8 cellular contexts compared by ENCODE assay signal in the genomic region with DNA sequence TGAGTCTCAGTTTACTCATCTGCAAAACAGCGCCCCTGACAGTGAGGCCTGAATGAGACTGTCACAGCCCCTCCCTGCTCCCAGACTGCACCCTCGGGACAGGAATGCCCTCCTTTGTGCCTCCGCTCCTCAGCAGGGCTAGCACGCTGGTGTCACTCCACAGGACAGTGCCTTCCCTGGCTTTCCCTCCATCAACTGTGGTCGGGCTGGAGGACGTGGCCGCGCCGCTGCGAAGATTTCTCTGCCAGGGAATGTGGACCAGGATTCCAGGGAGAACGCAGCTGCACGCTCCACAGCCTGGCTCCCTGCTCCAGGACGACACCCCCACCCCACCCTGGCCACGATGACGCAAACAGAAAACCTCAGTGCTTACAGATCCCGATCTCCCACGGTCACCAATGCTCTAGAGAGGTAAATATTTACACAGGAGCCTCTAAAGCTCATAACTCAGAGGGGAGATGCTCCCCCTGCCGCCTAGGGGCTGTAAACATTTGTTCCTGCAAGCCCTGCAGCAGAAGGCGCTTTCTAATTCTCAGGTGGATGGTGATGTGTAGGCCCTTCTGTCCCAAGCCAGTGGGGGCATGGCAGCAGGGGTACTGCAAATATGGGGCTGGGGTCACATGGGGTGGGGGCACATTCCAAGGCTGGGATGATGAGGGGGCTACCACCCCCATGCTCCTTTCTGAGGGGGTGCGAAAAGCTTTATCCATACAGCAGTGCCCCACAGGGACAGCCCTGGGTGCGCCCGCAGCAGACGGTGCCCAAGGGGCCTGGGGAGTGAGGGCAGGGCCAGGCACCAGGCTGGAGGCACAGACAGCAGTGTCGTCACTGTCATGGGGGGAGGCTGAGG. TPM values are rescaled to one million over a fixed set of nuclear protein-coding genes. Genes with fewer than 3 reads are reported as not detected.
DNase-seq lines count a peak whose midpoint lies in the region; ATAC-seq and TF ChIP-seq lines count a peak whose summit lies in the region.

No MANE protein-coding gene starts in this region.

- no peak for TF ChIP-seq POLR2A in HCT116 (IDR thresholded peaks at IDR 0.05; ENCODE audit: borderline replicate concordance, extremely low read depth, insufficient read depth, insufficient read length)

- no peaks in the 10 kb centered on the region; a peak in 1 of 4 replicates for H3K36me3 ChIP-seq in HCT116 (ENCODE audit: control insufficient read depth in 1 of 2, insufficient read depth in 2 of 2, low read length in 2 of 2)
- H3K36me3 ChIP-seq in OCI-LY1 (ENCODE audit: insufficient read depth, low read length), result no peaks in the 10 kb centered on the region

- H3K36me3 Mint-ChIP-seq in progenitor cell of endocrine pancreas (ENCODE audit: insufficient read depth), result no peaks in the 10 kb centered on the region
- peaks cover 6% of the 10 kb centered on the region for H3K36me3 Mint-ChIP-seq in activated T-cell treated with anti-CD3 and anti-CD28 coated beads, Interleukin-2, amount 50 U/mL, for 24 hours (ENCODE audit: low read depth)

- peak overlapping the region; percentile 90 for H3K27ac ChIP-seq in HCT116 (ENCODE audit: low read depth, low read length)
- H3K27ac ChIP-seq in OCI-LY1 (ENCODE audit: low read depth, low read length, poor library complexity, severe bottlenecking), result no peak overlapping the region

- no peaks in the 10 kb centered on the region for H3K9me2 ChIP-seq in HCT116 (ENCODE audit: insufficient read depth)
- H3K9me2 ChIP-seq in OCI-LY1 (ENCODE audit: low read depth, low read length), result no peaks in the 10 kb centered on the region

- TF ChIP-seq CTCF in HCT116 (IDR thresholded peaks at IDR 0.05 in 2 of 3, conservative IDR thresholded peaks at IDR 0.05 in 1 of 3; ENCODE audit: borderline replicate concordance in 1 of 3, insufficient read depth in 1 of 3, low read depth in 2 of 3, low read length in 2 of 3), result no peak
- 0 out of 2 replicates have a peak, but pooled peaks have one; percentile 14 for TF ChIP-seq CTCF in OCI-LY1 (IDR thresholded peaks at IDR 0.05; ENCODE audit: low read length)
- peak; percentile 54 for TF ChIP-seq CTCF in progenitor cell of endocrine pancreas (IDR thresholded peaks at IDR 0.05; ENCODE audit: unreplicated experiment)

- H3K27me3 Mint-ChIP-seq in progenitor cell of endocrine pancreas, result no peaks in the 10 kb centered on the region
- no peaks in the 10 kb centered on the region for H3K27me3 Mint-ChIP-seq in activated T-cell treated with anti-CD3 and anti-CD28 coated beads, Interleukin-2, amount 50 U/mL, for 24 hours

- H3K9me3 ChIP-seq in HCT116 (ENCODE audit: control insufficient read depth in 1 of 2, insufficient read depth in 1 of 2, low read depth in 1 of 2, low read length in 2 of 2) (no peaks in the 10 kb centered on the region), OCI-LY1 (ENCODE audit: low read length) (no peaks in the 10 kb centered on the region)

- intact Hi-C loops in HCT116 (cut with micrococcal nuclease), result loop anchor here (5.0 kb wide), 1 partner anchor 129 kb away; no protein-coding TSS in a partner anchor

- TF ChIP-seq RAD21 in HCT116 (IDR thresholded peaks at IDR 0.05; ENCODE audit: low read depth), result no peak

- POLR2A ChIA-PET in HCT116 (lab: Charles Lee), result no interaction called here

- H3K4me1 ChIP-seq in HCT116 (ENCODE audit: control insufficient read depth in 1 of 2, insufficient read depth in 2 of 2, low read length in 2 of 2) (peaks cover 33 to 59% of the 10 kb centered on the region in 2 experiments), OCI-LY1 (ENCODE audit: insufficient read depth, low read length, severe bottlenecking) (no peaks in the 10 kb centered on the region)

- H3K4me2 ChIP-seq in HCT116 (ENCODE audit: low read length) (peak overlapping the region; percentile 83), OCI-LY1 (ENCODE audit: low read length) (no peak overlapping the region)

- no TSS peak for BruUV-seq in HCT116 (replicated peaks; lab: Mats Ljungman, UMichigan)

- peaks cover 97% of the 10 kb centered on the region for H3K79me2 ChIP-seq in HCT116 (ENCODE audit: insufficient read depth, low read length)
- H3K79me2 ChIP-seq in OCI-LY1 (ENCODE audit: insufficient read depth, low read length), result no peaks in the 10 kb centered on the region

- CTCF ChIA-PET in HCT116 (lab: Charles Lee), result no interaction called here

- no peaks in the 10 kb centered on the region for H3K9me3 Mint-ChIP-seq in progenitor cell of endocrine pancreas (ENCODE audit: low read depth)
- H3K9me3 Mint-ChIP-seq in activated T-cell treated with anti-CD3 and anti-CD28 coated beads, Interleukin-2, amount 50 U/mL, for 24 hours, result no peaks in the 10 kb centered on the region

- H3K27me3 ChIP-seq in HCT116 (ENCODE audit: insufficient read depth, low read length), result no peaks in the 10 kb centered on the region
- H3K27me3 ChIP-seq in OCI-LY1 (ENCODE audit: insufficient read depth, low read length), result no peaks in the 10 kb centered on the region

- H3F3A ChIP-seq in OCI-LY1 (ENCODE audit: insufficient read depth, low read length), result no peaks in the 10 kb centered on the region

- H2AFZ ChIP-seq in HCT116 (ENCODE audit: low read depth, low read length, poor library complexity, severe bottlenecking) (no peak overlapping the region), OCI-LY1 (ENCODE audit: low read length) (no peak overlapping the region)

- ATAC-seq in HCT116 (no peak), GM18861 (IDR thresholded peaks at IDR 0.05; ENCODE audit: unreplicated experiment) (no peak), HG02852 (IDR thresholded peaks at IDR 0.05; ENCODE audit: unreplicated experiment) (no peak)

- RAD21 ChIA-PET in HCT116 (lab: Charles Lee; ENCODE audit: low non-redundant PET in 1 of 2, low total read pairs in 2 of 2, uncharacterized antibody in 2 of 2, unreplicated experiment in 2 of 2), result no interaction called here

- H4K20me1 ChIP-seq in HCT116 (ENCODE audit: insufficient read depth) (peaks cover 3% of the 10 kb centered on the region; the same call in 1 of the 2 replicates), OCI-LY1 (ENCODE audit: insufficient read depth, low read length) (no peaks in the 10 kb centered on the region)

- peak overlapping the region; percentile 49 for H3K4me3 Mint-ChIP-seq in progenitor cell of endocrine pancreas (ENCODE audit: low read depth)
- no peak overlapping the region for H3K4me3 Mint-ChIP-seq in activated T-cell treated with anti-CD3 and anti-CD28 coated beads, Interleukin-2, amount 50 U/mL, for 24 hours

- H3K9ac ChIP-seq in HCT116 (ENCODE audit: low read length) (peak overlapping the region; percentile 46), OCI-LY1 (ENCODE audit: low read length) (no peak overlapping the region)

- H3K4me3 ChIP-seq in HCT116 (replicated peaks in 1 of 2; ENCODE audit: low read depth in 1 of 2, low read length in 2 of 2) (no peak overlapping the region), OCI-LY1 (ENCODE audit: low read depth, low read length, poor library complexity, severe bottlenecking) (no peak overlapping the region)

- no peak for DNase-seq in HCT116 (ENCODE audit: low read depth, low spot score)
- peak; percentile 99 for DNase-seq in fibroblast of peridontal ligament (ENCODE audit: extremely low read depth)
- no peak for DNase-seq in progenitor cell of endocrine pancreas (ENCODE audit: low spot score, unreplicated experiment)
- no peak for DNase-seq in NOMO-1 treated with dmso at 0.1 percent for 144 hours (lab: John Stamatoyannopoulos, UW; ENCODE audit: unreplicated experiment)
- DNase-seq in activated T-cell treated with anti-CD3 and anti-CD28 coated beads, Interleukin-2, amount 50 U/mL, for 24 hours, result no peak

- peaks cover 37% of the 10 kb centered on the region for H3K4me1 Mint-ChIP-seq in progenitor cell of endocrine pancreas (ENCODE audit: low read depth)
- H3K4me1 Mint-ChIP-seq in activated T-cell treated with anti-CD3 and anti-CD28 coated beads, Interleukin-2, amount 50 U/mL, for 24 hours (ENCODE audit: low read depth), result peaks cover 14% of the 10 kb centered on the region

- peak overlapping the region; percentile 86 for H3K27ac Mint-ChIP-seq in progenitor cell of endocrine pancreas
- H3K27ac Mint-ChIP-seq in activated T-cell treated with anti-CD3 and anti-CD28 coated beads, Interleukin-2, amount 50 U/mL, for 24 hours, result no peak overlapping the region

TF ChIP-seq in HCT116, 20 proteins besides CTCF, POLR2A, EP300 and RAD21:
- TF ChIP-seq FOSL1 (IDR thresholded peaks at IDR 0.05; ENCODE audit: low read depth) (no peak), CEBPB (IDR thresholded peaks at IDR 0.05; ENCODE audit: low read depth) (no peak), YY1 (IDR thresholded peaks at IDR 0.05; ENCODE audit: extremely low read depth, insufficient replicate concordance, low read depth, low read length) (no peak), TCF7L2 (IDR thresholded peaks at IDR 0.05; ENCODE audit: borderline replicate concordance, extremely low read depth, insufficient read depth, insufficient read length) (no peak), SIN3A (IDR thresholded peaks at IDR 0.05; ENCODE audit: low read depth) (no peak), ZNF274 (IDR thresholded peaks at IDR 0.05; ENCODE audit: low read depth, low read length) (no peak), ZFX (IDR thresholded peaks at IDR 0.05) (no peak)
- TF ChIP-seq, protein P1, sequence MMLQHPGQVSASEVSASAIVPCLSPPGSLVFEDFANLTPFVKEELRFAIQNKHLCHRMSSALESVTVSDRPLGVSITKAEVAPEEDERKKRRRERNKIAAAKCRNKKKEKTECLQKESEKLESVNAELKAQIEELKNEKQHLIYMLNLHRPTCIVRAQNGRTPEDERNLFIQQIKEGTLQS (IDR thresholded peaks at IDR 0.05), result no peak
- TF ChIP-seq, protein P2, sequence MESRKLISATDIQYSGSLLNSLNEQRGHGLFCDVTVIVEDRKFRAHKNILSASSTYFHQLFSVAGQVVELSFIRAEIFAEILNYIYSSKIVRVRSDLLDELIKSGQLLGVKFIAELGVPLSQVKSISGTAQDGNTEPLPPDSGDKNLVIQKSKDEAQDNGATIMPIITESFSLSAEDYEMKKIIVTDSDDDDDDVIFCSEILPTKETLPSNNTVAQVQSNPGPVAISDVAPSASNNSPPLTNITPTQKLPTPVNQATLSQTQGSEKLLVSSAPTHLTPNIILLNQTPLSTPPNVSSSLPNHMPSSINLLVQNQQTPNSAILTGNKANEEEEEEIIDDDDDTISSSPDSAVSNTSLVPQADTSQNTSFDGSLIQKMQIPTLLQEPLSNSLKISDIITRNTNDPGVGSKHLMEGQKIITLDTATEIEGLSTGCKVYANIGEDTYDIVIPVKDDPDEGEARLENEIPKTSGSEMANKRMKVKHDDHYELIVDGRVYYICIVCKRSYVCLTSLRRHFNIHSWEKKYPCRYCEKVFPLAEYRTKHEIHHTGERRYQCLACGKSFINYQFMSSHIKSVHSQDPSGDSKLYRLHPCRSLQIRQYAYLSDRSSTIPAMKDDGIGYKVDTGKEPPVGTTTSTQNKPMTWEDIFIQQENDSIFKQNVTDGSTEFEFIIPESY (IDR thresholded peaks at IDR 0.05; ENCODE audit: extremely low read depth, insufficient replicate concordance, low read length), result no peak

RNA-seq across cellular contexts. Expression of a gene that starts 12.4 kb away (rescaled TPM):
- 35.0 TPM for total RNA-seq in HCT116 (2021; ENCODE audit: unreplicated experiment)
- polyA plus RNA-seq in HCT116 (2012), result 25.7 and 27.4 TPM in 2 replicates
- 74.5 and 81.2 TPM in 2 replicates for total RNA-seq in progenitor cell of endocrine pancreas

Comparison
In these comparisons a context has a peak if more than half of its experiments do, and no peak if none do; other contexts are left out.
1. CTCF ChIP-seq: peak in OCI-LY1 (single experiment) and progenitor cell of endocrine pancreas (single experiment); none in HCT116 (0 of 3).